ENCODE assay signal across 16 cellular contexts in genomic region chr5:81989204-81989603, GRCh38. TPM values are rescaled to one million over a fixed set of nuclear protein-coding genes. Genes with fewer than 3 reads are reported as not detected.
A peak's percentile ranks its signal among the peaks of the same experiment; 100 is the strongest.
DNase-seq lines count a peak whose midpoint lies in the region; ATAC-seq and TF ChIP-seq lines count a peak whose summit lies in the region.
"Had no signal": no experiment of that assay in that cellular context is flagged by ENCODE, and none has a peak within 500 bp of the region (broad histone marks: within the 10 kb centered on the region; RNA-seq: fewer than 3 reads in every experiment).

No MANE protein-coding gene starts in this region.

- no peak overlapping the region for H3K4me3 ChIP-seq in GM23338
- no peak overlapping the region for H3K4me3 ChIP-seq in gastroesophageal sphincter
- no peak overlapping the region for H3K4me3 ChIP-seq in osteoblast (ENCODE audit: insufficient read depth, low read length)
- no peak overlapping the region for H3K4me3 ChIP-seq in dorsolateral prefrontal cortex
- H3K4me3 ChIP-seq: GM23248, HAP-1 had no signal

- H3K36me3 ChIP-seq in GM23338 (ENCODE audit: insufficient read depth): 0 out of 2 replicates have a peak, but pooled peaks cover 14% of the 10 kb centered on the region
- H3K36me3 ChIP-seq in gastroesophageal sphincter: peaks cover 0 to 28% of the 10 kb centered on the region in 2 donors
- no peaks in the 10 kb centered on the region for H3K36me3 ChIP-seq in osteoblast (ENCODE audit: insufficient read depth, low read length)
- H3K36me3 ChIP-seq: HAP-1 had no signal

- peaks cover 12% of the 10 kb centered on the region; the same call in 1 of the 2 replicates for H3K79me2 ChIP-seq in GM23338 (replicated peaks; ENCODE audit: insufficient read depth)
- no peaks in the 10 kb centered on the region for H3K79me2 ChIP-seq in osteoblast (ENCODE audit: insufficient read depth, low read length)

- no peak overlapping the region for H2AFZ ChIP-seq in GM23338
- H2AFZ ChIP-seq in osteoblast (ENCODE audit: low read length): no peak overlapping the region
- H2AFZ ChIP-seq: GM23248 had no signal

- H3K9me3 Mint-ChIP-seq in GM23338 (peaks cover 11% of the 10 kb centered on the region), WTC11 (peaks cover 10% of the 10 kb centered on the region), nephron progenitor cell (peaks cover 15% of the 10 kb centered on the region)
- H3K9me3 Mint-ChIP-seq: CD4-positive, alpha-beta memory T cell; HFFc6 had no signal

- peak overlapping the region; percentile 27; the same call in 1 of the 2 replicates for H3K27ac Mint-ChIP-seq in GM23338
- peak overlapping the region; percentile 84 for H3K27ac Mint-ChIP-seq in WTC11
- peak overlapping the region; percentile 98 for H3K27ac Mint-ChIP-seq in nephron progenitor cell
- H3K27ac Mint-ChIP-seq: CD4-positive, alpha-beta memory T cell; HFFc6 had no signal

- ATAC-seq in GM23338 (no peak), WTC11 (no peak), gastroesophageal sphincter (peak; percentile 34)

- H3K4me3 Mint-ChIP-seq in GM23338 (no peak overlapping the region), WTC11 (no peak overlapping the region), nephron progenitor cell (no peak overlapping the region)
- H3K4me3 Mint-ChIP-seq: CD4-positive, alpha-beta memory T cell; HFFc6 had no signal

- H3K27ac ChIP-seq in GM23338 (ENCODE audit: low read depth) (0 out of 2 replicates have a peak overlapping the region, but pooled peaks have one; percentile 32), gastroesophageal sphincter (no peak overlapping the region), osteoblast (ENCODE audit: low read depth, low read length) (no peak overlapping the region), dorsolateral prefrontal cortex (no peak overlapping the region)
- H3K27ac ChIP-seq: GM23248 had no signal

- H3K27me3 ChIP-seq in GM23338 (ENCODE audit: insufficient read depth) (no peaks in the 10 kb centered on the region), gastroesophageal sphincter (no peaks in the 10 kb centered on the region), osteoblast (ENCODE audit: insufficient read depth, low read length) (no peaks in the 10 kb centered on the region), dorsolateral prefrontal cortex (no peaks in the 10 kb centered on the region)

- no peaks in the 10 kb centered on the region for H3F3A ChIP-seq in GM23338 (replicated peaks; ENCODE audit: low read depth)

- H3K4me1 ChIP-seq in GM23338 (ENCODE audit: insufficient read depth) (no peaks in the 10 kb centered on the region), gastroesophageal sphincter (no peaks in the 10 kb centered on the region), osteoblast (ENCODE audit: insufficient read depth, low read length) (no peaks in the 10 kb centered on the region)
- H3K4me1 ChIP-seq: HAP-1 had no signal

- CTCF ChIA-PET in WTC11 (lab: Charles Lee): no interaction called here

- intact Hi-C loops in dorsolateral prefrontal cortex (cut with DNase I): no loop called here

- H3K27me3 Mint-ChIP-seq in GM23338 (ENCODE audit: insufficient read depth, low read depth, poor library complexity) (no peaks in the 10 kb centered on the region), WTC11 (ENCODE audit: low read depth) (no peaks in the 10 kb centered on the region), nephron progenitor cell (ENCODE audit: low read depth, poor library complexity) (peaks cover 3% of the 10 kb centered on the region)
- H3K27me3 Mint-ChIP-seq: CD4-positive, alpha-beta memory T cell had no signal

- DNase-seq in GM23338 (ENCODE audit: low spot score) (no peak), WTC11 (ENCODE audit: low spot score) (no peak), nephron progenitor cell (no peak), osteoblast (ENCODE audit: insufficient read length, low spot score, missing footprints) (no peak), NCI-H1694 treated with DMSO at 0.1 percent for 48 hours (lab: John Stamatoyannopoulos, UW) (no peak), dorsolateral prefrontal cortex (no peak)
- DNase-seq: C1 segment of cervical spinal cord; Calu3; CD4-positive, alpha-beta memory T cell; COR-L47; DMS53; DMS79 treated with DMSO at 0.1 percent for 48 hours; GM23248; HFFc6 had no signal

- H3K4me1 Mint-ChIP-seq in GM23338: no peaks in the 10 kb centered on the region
- no peaks in the 10 kb centered on the region for H3K4me1 Mint-ChIP-seq in WTC11
- peaks cover 19% of the 10 kb centered on the region for H3K4me1 Mint-ChIP-seq in nephron progenitor cell

- WGBS in gastroesophageal sphincter (ENCODE audit: low coverage in 1 of 2), 2 donors: 67 to 77% methylated on average over 3 to 4 of the region's 5 CpGs

- no peaks in the 10 kb centered on the region for H3K9me2 ChIP-seq in GM23338 (ENCODE audit: insufficient read depth)

- POLR2A ChIA-PET in WTC11 (lab: Charles Lee): interaction anchor here (0.7 kb wide), 1 partner anchor 88 kb away, joined by 5 read pairs; no protein-coding TSS in a partner anchor

- no peak for TF ChIP-seq EP300 in gastroesophageal sphincter (IDR thresholded peaks at IDR 0.05)

- no peak for TF ChIP-seq POLR2A in gastroesophageal sphincter (IDR thresholded peaks at IDR 0.05)

- H3K36me3 Mint-ChIP-seq in GM23338 (ENCODE audit: low read depth): peaks cover 34% of the 10 kb centered on the region
- peaks cover 29% of the 10 kb centered on the region for H3K36me3 Mint-ChIP-seq in WTC11
- H3K36me3 Mint-ChIP-seq in nephron progenitor cell (ENCODE audit: low read depth): peaks cover 55% of the 10 kb centered on the region

- TF ChIP-seq CTCF in GM23338 (conservative IDR thresholded peaks at IDR 0.05; ENCODE audit: low read depth in 2 of 2) (no peak), WTC11 (IDR thresholded peaks at IDR 0.05) (no peak), gastroesophageal sphincter (IDR thresholded peaks at IDR 0.05) (no peak), nephron progenitor cell (IDR thresholded peaks at IDR 0.05) (no peak), osteoblast (IDR thresholded peaks at IDR 0.05; ENCODE audit: extremely low read depth, low read depth, low read length) (no peak), dorsolateral prefrontal cortex (IDR thresholded peaks at IDR 0.05 in 54 of 56, conservative IDR thresholded peaks at IDR 0.05 in 2 of 56; ENCODE audit: low read depth in 1 of 56, partially characterized antibody in 56 of 56) (no peak)

- H3K9me3 ChIP-seq in gastroesophageal sphincter (no peaks in the 10 kb centered on the region), osteoblast (ENCODE audit: low read depth, low read length) (no peaks in the 10 kb centered on the region)
- H3K9me3 ChIP-seq: HAP-1 had no signal

- H3K4me2 ChIP-seq in GM23338: no peak overlapping the region
- H3K4me2 ChIP-seq in osteoblast (ENCODE audit: insufficient read depth, low read length): no peak overlapping the region

- no peaks in the 10 kb centered on the region for H4K20me1 ChIP-seq in GM23338 (replicated peaks; ENCODE audit: insufficient read depth)
- no peaks in the 10 kb centered on the region for H4K20me1 ChIP-seq in osteoblast (ENCODE audit: insufficient read depth, low read length)

TF ChIP-seq in GM23338, 12 proteins besides CTCF, POLR2A, EP300 and RAD21 (continues in another document):
- TF ChIP-seq ZNF114 (CRISPR knock-in tag; IDR thresholded peaks at IDR 0.05) (no peak), STAT1 (IDR thresholded peaks at IDR 0.05; ENCODE audit: unreplicated experiment) (no peak), EZH2phosphoT487 (IDR thresholded peaks at IDR 0.05; ENCODE audit: unreplicated experiment) (no peak), POLR2AphosphoS5 (IDR thresholded peaks at IDR 0.05; ENCODE audit: low read depth) (no peak), ETS1 (IDR thresholded peaks at IDR 0.05) (no peak), NANOG (IDR thresholded peaks at IDR 0.05; ENCODE audit: borderline replicate concordance) (no peak), JUNB (IDR thresholded peaks at IDR 0.05; ENCODE audit: unreplicated experiment) (no peak)

TF ChIP-seq in WTC11, 78 proteins besides CTCF, POLR2A, EP300 and RAD21:
- TF ChIP-seq ZNF416 (CRISPR knock-in tag; IDR thresholded peaks at IDR 0.05) (no peak), RORB (CRISPR knock-in tag; IDR thresholded peaks at IDR 0.05) (no peak), CREM (CRISPR knock-in tag; IDR thresholded peaks at IDR 0.05) (no peak), ZNF138 (CRISPR knock-in tag; conservative IDR thresholded peaks at IDR 0.05) (no peak), OVOL2 (CRISPR knock-in tag; IDR thresholded peaks at IDR 0.05; ENCODE audit: borderline replicate concordance) (no peak), NFYB (CRISPR knock-in tag; conservative IDR thresholded peaks at IDR 0.05; ENCODE audit: low read depth) (no peak), ZMAT4 (CRISPR knock-in tag; IDR thresholded peaks at IDR 0.05) (no peak)
TF ChIP-seq in WTC11: peak in this region for 0.

RNA-seq across cellular contexts. Expression of gene ATG10, which starts 17.4 kb away (rescaled TPM):
- 7.7 and 12.5 TPM in 2 replicates for total RNA-seq in GM23338 (2014; rRNA removed; shearing (Covaris generic))
- 16.4 and 17.7 TPM in 2 replicates for polyA plus RNA-seq in GM23338 (2016; fragmentation: Nextera tagmentation; extraction: Ambion mirVana)
- total RNA-seq in WTC11 (2021) (10.4 to 12.2 TPM (median 11.1 TPM) in 3 replicates), gastroesophageal sphincter (10 to 100 TPM in 2 of 4 donors, 1 to 10 TPM in 2; 6.0 to 16.4 (median 10.2) TPM), osteoblast (6.5 and 7.4 TPM in 2 replicates), dorsolateral prefrontal cortex (10 to 100 TPM in 95 of 120 experiments, 1 to 10 TPM in 25; 6.7 to 22.6 (median 12.7) TPM)

Comparison
In these comparisons a context has a peak if more than half of its experiments do, and no peak if none do; other contexts are left out.
1. H3K27ac Mint-ChIP-seq: peak in every context shown above with its lines; median percentile 98 in nephron progenitor cell; 84 in WTC11; 27 in GM23338.